In genomic region chr11:12193515-12194336, GRCh38 we compare ENCODE assay signal across 17 cellular contexts.
DNase-seq lines count a peak whose midpoint lies in the region; ATAC-seq, FAIRE-seq and TF ChIP-seq lines count a peak whose summit lies in the region.
"Had no signal": no experiment of that assay in that cellular context is flagged by ENCODE, and none has a peak within 500 bp of the region (broad histone marks: within the 10 kb centered on the region; RNA-seq: fewer than 3 reads in every experiment).

No MANE protein-coding gene starts in this region.

- no TSS peak for BruUV-seq in Panc1 (replicated peaks; lab: Mats Ljungman, UMichigan)

- FAIRE-seq in pancreas (lab: Jason Lieb, UNC) (no peak), GM12892 (lab: Jason Lieb, UNC) (no peak)
- FAIRE-seq: urothelium cell line had no signal

- H3K27ac Mint-ChIP-seq in chondrocyte (ENCODE audit: unreplicated experiment), result peak overlapping the region; percentile 62
- H3K27ac Mint-ChIP-seq in activated T-cell treated with anti-CD3 and anti-CD28 coated beads, Interleukin-2, amount 50 U/mL, for 24 hours, result no peak overlapping the region
- H3K27ac Mint-ChIP-seq: activated B cell treated with CpG ODN at 0.5 μM for 24 hours; activated naive CD4-positive, alpha-beta T cell treated with anti-CD3 and anti-CD28 coated beads, Interleukin-2, amount 10 ng/mL, durations not matched to agents 7 days and 5 days had no signal

- H3K36me3 Mint-ChIP-seq in chondrocyte (ENCODE audit: low read depth), result peaks cover 30% of the 10 kb centered on the region
- peaks cover 37% of the 10 kb centered on the region for H3K36me3 Mint-ChIP-seq in activated T-cell treated with anti-CD3 and anti-CD28 coated beads, Interleukin-2, amount 50 U/mL, for 24 hours (ENCODE audit: low read depth)

- H3K36me3 ChIP-seq in Panc1 (ENCODE audit: control insufficient read depth, insufficient read depth, low read length), result peaks cover 2% of the 10 kb centered on the region; the same call in 1 of the 2 replicates
- H3K36me3 ChIP-seq in pancreas, result no peaks in the 10 kb centered on the region

- H3K27me3 Mint-ChIP-seq in chondrocyte (ENCODE audit: low read depth), result no peaks in the 10 kb centered on the region
- no peaks in the 10 kb centered on the region for H3K27me3 Mint-ChIP-seq in activated T-cell treated with anti-CD3 and anti-CD28 coated beads, Interleukin-2, amount 50 U/mL, for 24 hours
- H3K27me3 Mint-ChIP-seq: activated B cell treated with CpG ODN at 0.5 μM for 24 hours; activated naive CD4-positive, alpha-beta T cell treated with anti-CD3 and anti-CD28 coated beads, Interleukin-2, amount 10 ng/mL, durations not matched to agents 7 days and 5 days had no signal

- CTCF ChIA-PET in Panc1 (lab: Charles Lee), result no interaction called here

- WGBS in pancreas, 2 donors, result 65 to 70% methylated on average over 3 of the region's 3 CpGs

- H3K27me3 ChIP-seq in Panc1 (ENCODE audit: control insufficient read depth, insufficient read depth, low read length) (no peaks in the 10 kb centered on the region), pancreas (no peaks in the 10 kb centered on the region)
- H3K27me3 ChIP-seq: MG63 had no signal

- peaks cover 52% of the 10 kb centered on the region for H3K4me1 Mint-ChIP-seq in chondrocyte (ENCODE audit: low read depth)
- peaks cover 86% of the 10 kb centered on the region for H3K4me1 Mint-ChIP-seq in activated T-cell treated with anti-CD3 and anti-CD28 coated beads, Interleukin-2, amount 50 U/mL, for 24 hours (ENCODE audit: low read depth)

- no peak overlapping the region for H3K4me3 Mint-ChIP-seq in chondrocyte (ENCODE audit: unreplicated experiment)
- H3K4me3 Mint-ChIP-seq in activated T-cell treated with anti-CD3 and anti-CD28 coated beads, Interleukin-2, amount 50 U/mL, for 24 hours, result no peak overlapping the region
- H3K4me3 Mint-ChIP-seq: activated B cell treated with CpG ODN at 0.5 μM for 24 hours; activated naive CD4-positive, alpha-beta T cell treated with anti-CD3 and anti-CD28 coated beads, Interleukin-2, amount 10 ng/mL, durations not matched to agents 7 days and 5 days had no signal

- peaks cover 12% of the 10 kb centered on the region for H3K4me1 ChIP-seq in Panc1 (ENCODE audit: control insufficient read depth, insufficient read depth, low read length)
- H3K4me1 ChIP-seq in pancreas, result peaks cover 11 to 33% (median 21%) of the 10 kb centered on the region in 3 donors

- DNase-seq in activated CD8-positive, alpha-beta memory T cell treated with anti-CD3 and anti-CD28 coated beads, Interleukin-2, amount 50 U/mL, for 48 hours, result peak; percentile 43
- DNase-seq in activated CD8-positive, alpha-beta memory T cell treated with anti-CD3 and anti-CD28 coated beads for 24 hours, result no peak
- DNase-seq in Panc1 (ENCODE audit: low read depth, low spot score) (no peak), chondrocyte (ENCODE audit: low spot score) (no peak), pancreas (peak in 4 of 6 donors; percentile 67 to 86 (median 78)), GM12892 (ENCODE audit: insufficient read length) (no peak), GM20000 (ENCODE audit: low spot score) (no peak)
- DNase-seq in activated T-cell treated with anti-CD3 and anti-CD28 coated beads, Interleukin-2, amount 50 U/mL, for 24 hours, result no peak
- DNase-seq: activated B cell treated with CpG ODN at 0.5 μM for 24 hours; activated naive CD4-positive, alpha-beta T cell treated with anti-CD3 and anti-CD28 coated beads, Interleukin-2, amount 10 ng/mL, durations not matched to agents 7 days and 5 days; activated T-cell treated with anti-CD3 and anti-CD28 coated beads for 4 hours; COR-L47; H7; MG63; NCI-H187; stimulated activated CD4-positive, alpha-beta T cell treated with anti-CD3 and anti-CD28 coated beads, Interleukin-1b, Interleukin-23, amount 100 ng/mL, for 48 hours had no signal

- H3K27ac ChIP-seq in Panc1 (ENCODE audit: low read length) (peak overlapping the region; percentile 21), pancreas (peak overlapping the region; percentile 30 to 67 (median 58))

- ATAC-seq in Panc1 (no peak), pancreas (peak; percentile 85 to 92 (median 90))

- TF ChIP-seq CTCF in Panc1 (IDR thresholded peaks at IDR 0.05), result no peak
- no peak for TF ChIP-seq CTCF in chondrocyte (IDR thresholded peaks at IDR 0.05)
- TF ChIP-seq CTCF in pancreas (IDR thresholded peaks at IDR 0.05), result no peak
- TF ChIP-seq CTCF in GM20000 (IDR thresholded peaks at IDR 0.05; ENCODE audit: extremely low read depth, missing control alignments), result no peak

- no peak for TF ChIP-seq POLR2A in GM12892 (IDR thresholded peaks at IDR 0.05; ENCODE audit: low read depth, low read length)

- in situ Hi-C loops in Panc1 (cut with HindIII; ENCODE audit: low pct_unique_long_range_greater_than_20kb, low sequenced_read_pairs), result no loop called here

- intact Hi-C loops in Panc1 (cut with micrococcal nuclease; ENCODE audit: unreplicated experiment), result no loop called here
- intact Hi-C loops in pancreas (cut with DNase I), result no loop called here

- POLR2A ChIA-PET in Panc1 (lab: Charles Lee), result interaction anchor here (0.6 kb wide), 1 partner anchor 457 kb away, joined by 6 read pairs; no protein-coding TSS in a partner anchor

- H3K9me3 Mint-ChIP-seq in chondrocyte (ENCODE audit: low read depth), result no peaks in the 10 kb centered on the region
- H3K9me3 Mint-ChIP-seq in activated T-cell treated with anti-CD3 and anti-CD28 coated beads, Interleukin-2, amount 50 U/mL, for 24 hours, result no peaks in the 10 kb centered on the region
- H3K9me3 Mint-ChIP-seq: activated B cell treated with CpG ODN at 0.5 μM for 24 hours; activated naive CD4-positive, alpha-beta T cell treated with anti-CD3 and anti-CD28 coated beads, Interleukin-2, amount 10 ng/mL, durations not matched to agents 7 days and 5 days had no signal

- no peaks in the 10 kb centered on the region for H3K9me3 ChIP-seq in Panc1 (ENCODE audit: control insufficient read depth, insufficient read depth, low read depth, low read length)
- no peaks in the 10 kb centered on the region for H3K9me3 ChIP-seq in pancreas
- H3K9me3 ChIP-seq: MG63 had no signal

- no peak overlapping the region for H3K4me3 ChIP-seq in Panc1 (ENCODE audit: low read depth in 2 of 2, low read length in 2 of 2)
- H3K4me3 ChIP-seq in pancreas, result no peak overlapping the region
- H3K4me3 ChIP-seq: MG63 had no signal

Comparison
In these comparisons a context has a peak if more than half of its experiments do, and no peak if none do; other contexts are left out.
1. DNase-seq: peak in activated CD8-positive, alpha-beta memory T cell treated with anti-CD3 and anti-CD28 coated beads, Interleukin-2, amount 50 U/mL, for 48 hours (single experiment) and pancreas (4 of 6); none in activated CD8-positive, alpha-beta memory T cell treated with anti-CD3 and anti-CD28 coated beads for 24 hours (single experiment), Panc1 (single experiment), chondrocyte (single experiment), GM12892 (single experiment), GM20000 (single experiment) and activated T-cell treated with anti-CD3 and anti-CD28 coated beads, Interleukin-2, amount 50 U/mL, for 24 hours (single experiment).